Comparison of ENCODE assay signal across 5 cellular contexts in genomic region chr14:58828298-58828697, GRCh38.
"Had no signal": no experiment of that assay in that cellular context is flagged by ENCODE, and none has a peak within 500 bp of the region (broad histone marks: within the 10 kb centered on the region; RNA-seq: fewer than 3 reads in every experiment).

No MANE protein-coding gene starts in this region.

- ATAC-seq: HepG2, K562 had no signal

- DNase-seq: IMR-90, KBM-7, KG1 had no signal

- FAIRE-seq: HepG2, K562 had no signal
